ENCODE assay signal across 9 cellular contexts in the genomic region with DNA sequence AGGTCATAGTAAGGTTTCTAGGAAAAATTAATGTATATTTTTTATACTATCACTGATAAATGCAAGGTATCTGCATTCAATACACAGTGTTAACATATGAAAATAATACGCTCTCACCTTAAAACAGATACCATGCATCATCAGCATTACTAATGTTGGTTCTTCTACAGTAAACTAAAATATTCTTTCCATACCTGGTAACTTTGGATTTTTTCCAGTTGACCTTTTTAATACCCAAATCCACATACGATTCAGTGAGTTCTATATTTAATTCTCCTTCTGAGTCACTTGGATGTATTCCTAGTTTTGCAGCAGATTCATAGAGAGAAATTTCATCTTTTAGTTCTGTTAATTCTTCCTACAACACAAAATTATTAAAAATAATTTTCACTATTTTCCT.
"Had no signal": no experiment of that assay in that cellular context is flagged by ENCODE, and none has a peak within 500 bp of the region (broad histone marks: within the 10 kb centered on the region; RNA-seq: fewer than 3 reads in every experiment).

No MANE protein-coding gene starts in this region.

- H3K9me3 ChIP-seq: HAP-1 had no signal

- ATAC-seq: HCT116, HepG2, K562 had no signal

- H3K4me3 ChIP-seq: HAP-1, K562 had no signal

- H3K27ac ChIP-seq: HL-60, KMS-11 had no signal

- DNase-seq: GOT3, H7, HFFc6 had no signal

- H3K4me2 ChIP-seq: KMS-11 had no signal

- H3K9ac ChIP-seq: KMS-11 had no signal
